Comparison of ENCODE assay signal across 21 cellular contexts in the genomic region with DNA sequence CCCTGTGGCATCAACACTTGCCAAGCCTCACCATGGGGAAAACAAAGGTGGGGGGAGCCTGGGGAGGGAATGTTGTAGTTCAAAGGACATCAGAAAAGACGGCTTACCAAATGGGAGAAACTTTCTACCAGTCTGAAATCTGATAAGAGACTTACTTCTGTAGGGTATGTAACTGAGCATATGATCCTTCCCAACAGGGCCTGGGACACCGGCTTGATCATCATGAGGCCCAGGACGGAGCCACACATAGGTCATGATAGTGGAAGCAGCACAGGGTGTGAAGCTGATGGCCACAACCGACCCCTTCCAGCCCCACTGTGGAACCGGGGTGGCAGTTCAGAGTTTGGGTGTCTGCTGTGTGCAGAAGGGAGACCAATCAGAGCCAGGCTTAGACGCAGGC. TPM values are rescaled to one million over a fixed set of nuclear protein-coding genes. Genes with fewer than 3 reads are reported as not detected.
DNase-seq lines count a peak whose midpoint lies in the region; ATAC-seq, FAIRE-seq and TF ChIP-seq lines count a peak whose summit lies in the region.
"Had no signal": no experiment of that assay in that cellular context is flagged by ENCODE, and none has a peak within 500 bp of the region (broad histone marks: within the 10 kb centered on the region; RNA-seq: fewer than 3 reads in every experiment).

No MANE protein-coding gene starts in this region.

- H2BK120ac ChIP-seq in mesendoderm (ENCODE audit: low read depth, low read length), result no peak overlapping the region

- H4K5ac ChIP-seq in mesendoderm (ENCODE audit: low read length), result no peak overlapping the region

- H3K27ac Mint-ChIP-seq in activated CD8-positive, alpha-beta memory T cell treated with anti-CD3 and anti-CD28 coated beads, Interleukin-2, amount 10 ng/mL, durations not matched to agents 7 days and 5 days, result no peak overlapping the region
- H3K27ac Mint-ChIP-seq in naive thymus-derived CD4-positive, alpha-beta T cell, result no peak overlapping the region
- H3K27ac Mint-ChIP-seq: progenitor cell of endocrine pancreas, T-helper 17 cell had no signal

- H2BK5ac ChIP-seq in mesendoderm (ENCODE audit: low read length), result no peak overlapping the region

- intact Hi-C loops in esophagus muscularis mucosa (cut with DNase I) (no loop called here), pancreas (cut with DNase I) (no loop called here)
- intact Hi-C loops in naive thymus-derived CD4-positive, alpha-beta T cell (cut with micrococcal nuclease), result no loop called here

- CTCF ChIA-PET in RWPE1 (lab: Yijun Ruan, JAX), result interaction anchor here (1.0 kb wide), 1 partner anchor 23 kb away, joined by 5 read pairs; no protein-coding TSS in a partner anchor
- CTCF ChIA-PET in activated CD8-positive, alpha-beta memory T cell treated with anti-CD3 and anti-CD28 coated beads, Interleukin-2, amount 10 ng/mL, durations not matched to agents 7 days and 5 days (lab: Charles Lee), result interaction anchor here (1.0 kb wide), 1 partner anchor 21 kb away, joined by 3 read pairs; no protein-coding TSS in a partner anchor
- CTCF ChIA-PET in naive thymus-derived CD4-positive, alpha-beta T cell (lab: Charles Lee), result no interaction called here

- H3K9me3 Mint-ChIP-seq in activated CD8-positive, alpha-beta memory T cell treated with anti-CD3 and anti-CD28 coated beads, Interleukin-2, amount 10 ng/mL, durations not matched to agents 7 days and 5 days (ENCODE audit: low read depth), result no peaks in the 10 kb centered on the region
- H3K9me3 Mint-ChIP-seq in naive thymus-derived CD4-positive, alpha-beta T cell, result peaks cover 0 to 1% (median 0%) of the 10 kb centered on the region in 11 donors
- H3K9me3 Mint-ChIP-seq: type B pancreatic cell had no signal

- H2AK5ac ChIP-seq in mesendoderm (ENCODE audit: low read length), result no peak overlapping the region

- H3K4me1 ChIP-seq in ACC112 (ENCODE audit: control insufficient read depth, insufficient read depth, low read length, unreplicated experiment), result peaks cover 37% of the 10 kb centered on the region
- peaks cover 45 to 77% (median 73%) of the 10 kb centered on the region in 4 donors for H3K4me1 ChIP-seq in esophagus muscularis mucosa
- H3K4me1 ChIP-seq in pancreas, result peaks cover 12 to 16% (median 16%) of the 10 kb centered on the region in 3 donors
- H3K4me1 ChIP-seq in small intestine (ENCODE audit: control insufficient read depth in 2 of 2, insufficient read depth in 1 of 2, low read depth in 1 of 2, low read length in 1 of 2), result peaks cover 2 to 5% of the 10 kb centered on the region in 2 donors
- peaks cover 3% of the 10 kb centered on the region for H3K4me1 ChIP-seq in mesendoderm (ENCODE audit: control insufficient read depth, low read depth, low read length)
- H3K4me1 ChIP-seq in naive thymus-derived CD4-positive, alpha-beta T cell (ENCODE audit: control insufficient read depth in 2 of 2, insufficient read depth in 2 of 2, low read length in 2 of 2), result no peaks in the 10 kb centered on the region

- H3K4me1 Mint-ChIP-seq in activated CD8-positive, alpha-beta memory T cell treated with anti-CD3 and anti-CD28 coated beads, Interleukin-2, amount 10 ng/mL, durations not matched to agents 7 days and 5 days, result peaks cover 18% of the 10 kb centered on the region
- peaks cover 0 to 13% (median 0%) of the 10 kb centered on the region in 7 donors for H3K4me1 Mint-ChIP-seq in naive thymus-derived CD4-positive, alpha-beta T cell

- POLR2A ChIA-PET in RWPE1 (lab: Yijun Ruan, JAX; ENCODE audit: low non-redundant PET), result no interaction called here
- POLR2A ChIA-PET in naive thymus-derived CD4-positive, alpha-beta T cell (lab: Charles Lee), result no interaction called here

- DNase-seq in RWPE1 (ENCODE audit: low spot score) (no peak), esophagus muscularis mucosa (ENCODE audit: extremely low spot score) (no peak), pancreas (no peak), small intestine (no peak), mesendoderm (no peak)
- DNase-seq in activated CD8-positive, alpha-beta memory T cell treated with anti-CD3 and anti-CD28 coated beads, Interleukin-2, amount 10 ng/mL, durations not matched to agents 7 days and 5 days, result no peak
- DNase-seq in naive thymus-derived CD4-positive, alpha-beta T cell, result no peak
- DNase-seq: activated CD8-positive, alpha-beta memory T cell treated with anti-CD3 and anti-CD28 coated beads, Interleukin-2, amount 50 U/mL, for 4 hours; activated naive CD4-positive, alpha-beta T cell; central memory CD4-positive, alpha-beta T cell; NCI-H2107; NCI-H748 treated with DMSO at 0.1 percent for 48 hours; stimulated activated CD4-positive, alpha-beta T cell treated with anti-CD3 and anti-CD28 coated beads, Interleukin-2, amount 100 ng/mL, for 24 hours; T-helper 17 cell had no signal

- no peak overlapping the region for H3K4ac ChIP-seq in mesendoderm (ENCODE audit: low read depth, low read length)

- FAIRE-seq in pancreas (lab: Jason Lieb, UNC), result no peak
- FAIRE-seq in small intestine (lab: Jason Lieb, UNC), result no peak
- FAIRE-seq: endometrium, islet of Langerhans, RCC 7860 had no signal

- no peak for TF ChIP-seq EP300 in esophagus muscularis mucosa (IDR thresholded peaks at IDR 0.05)

- H4K8ac ChIP-seq in mesendoderm (ENCODE audit: low read depth, low read length), result no peak overlapping the region

- 90% methylated on average over 6 of the region's 6 CpGs for WGBS in esophagus muscularis mucosa
- 87 to 91% methylated on average over 6 of the region's 6 CpGs for WGBS in pancreas, 2 donors
- WGBS in small intestine, 3 donors, result 80 to 88% (median 84%) methylated on average over 6 of the region's 6 CpGs
- no CpG with 5 or more reads among the region's 6 CpGs for WGBS in mesendoderm (ENCODE audit: extremely low coverage, insufficient coverage, low lambda C conversion rate)

- no peak overlapping the region for H3K56ac ChIP-seq in mesendoderm (ENCODE audit: low read length)

- H3K27me3 ChIP-seq in ACC112 (ENCODE audit: insufficient read depth, low read length), result no peaks in the 10 kb centered on the region
- no peaks in the 10 kb centered on the region for H3K27me3 ChIP-seq in esophagus muscularis mucosa
- H3K27me3 ChIP-seq in pancreas, result no peaks in the 10 kb centered on the region
- H3K27me3 ChIP-seq in small intestine (ENCODE audit: control insufficient read depth in 2 of 2, insufficient read depth in 2 of 2, low read length in 2 of 2), result no peaks in the 10 kb centered on the region
- H3K27me3 ChIP-seq in mesendoderm (ENCODE audit: insufficient read depth, low read length, poor library complexity), result no peaks in the 10 kb centered on the region
- H3K27me3 ChIP-seq in naive thymus-derived CD4-positive, alpha-beta T cell (ENCODE audit: control insufficient read depth in 2 of 2, insufficient read depth in 2 of 2, low read length in 2 of 2), result no peaks in the 10 kb centered on the region

- no peak overlapping the region for H3K4me2 ChIP-seq in mesendoderm (ENCODE audit: low read length)

- H3K4me3 Mint-ChIP-seq in activated CD8-positive, alpha-beta memory T cell treated with anti-CD3 and anti-CD28 coated beads, Interleukin-2, amount 10 ng/mL, durations not matched to agents 7 days and 5 days, result no peak overlapping the region
- no peak overlapping the region for H3K4me3 Mint-ChIP-seq in naive thymus-derived CD4-positive, alpha-beta T cell
- H3K4me3 Mint-ChIP-seq: T-helper 17 cell, type B pancreatic cell had no signal

- no peak overlapping the region for H3K18ac ChIP-seq in mesendoderm (ENCODE audit: low read length)

- peak in 1 of 4 donors; percentile 19 for ATAC-seq in pancreas
- ATAC-seq in activated CD8-positive, alpha-beta memory T cell treated with anti-CD3 and anti-CD28 coated beads, Interleukin-2, amount 10 ng/mL, durations not matched to agents 7 days and 5 days, result no peak
- no peak for ATAC-seq in naive thymus-derived CD4-positive, alpha-beta T cell
- ATAC-seq: activated CD4-positive, CD25-positive, alpha-beta regulatory T cell treated with anti-CD3 and anti-CD28 coated beads, Interleukin-2, amount 50 U/mL, for 24 hours; T-helper 17 cell had no signal

- H3K27ac ChIP-seq in ACC112 (ENCODE audit: low read depth, low read length) (peak overlapping the region; percentile 78), RWPE1 (peak overlapping the region; percentile 95), esophagus muscularis mucosa (replicated peaks in 1 of 4) (peak overlapping the region; percentile 62 to 69 (median 66)), pancreas (peak overlapping the region; percentile 22 to 68 (median 50)), small intestine (ENCODE audit: low read depth in 1 of 2, low read length in 1 of 2) (no peak overlapping the region), mesendoderm (ENCODE audit: low read depth, low read length) (no peak overlapping the region)
- H3K27ac ChIP-seq in naive thymus-derived CD4-positive, alpha-beta T cell (ENCODE audit: low read depth, low read length), result no peak overlapping the region

- H3K36me3 ChIP-seq in ACC112 (ENCODE audit: insufficient read depth, low read length), result no peaks in the 10 kb centered on the region
- no peaks in the 10 kb centered on the region for H3K36me3 ChIP-seq in esophagus muscularis mucosa
- H3K36me3 ChIP-seq in pancreas, result no peaks in the 10 kb centered on the region
- H3K36me3 ChIP-seq in small intestine (ENCODE audit: control insufficient read depth in 2 of 2, insufficient read depth in 2 of 2, low read length in 2 of 2), result no peaks in the 10 kb centered on the region
- H3K36me3 ChIP-seq in mesendoderm (ENCODE audit: control insufficient read depth, insufficient read depth, low read length), result no peaks in the 10 kb centered on the region
- H3K36me3 ChIP-seq in naive thymus-derived CD4-positive, alpha-beta T cell (ENCODE audit: control insufficient read depth in 2 of 3, insufficient read depth in 3 of 3, low read length in 3 of 3), result no peaks in the 10 kb centered on the region

- H3K9me3 ChIP-seq in esophagus muscularis mucosa (no peaks in the 10 kb centered on the region), pancreas (no peaks in the 10 kb centered on the region), small intestine (ENCODE audit: control insufficient read depth, low read depth) (no peaks in the 10 kb centered on the region)
- H3K9me3 ChIP-seq in naive thymus-derived CD4-positive, alpha-beta T cell (ENCODE audit: control insufficient read depth in 2 of 3, low read length in 3 of 3), result no peaks in the 10 kb centered on the region

- no peak overlapping the region for H3K4me3 ChIP-seq in ACC112 (ENCODE audit: low read depth, low read length)
- H3K4me3 ChIP-seq in esophagus muscularis mucosa, result no peak overlapping the region
- no peak overlapping the region for H3K4me3 ChIP-seq in pancreas
- H3K4me3 ChIP-seq in small intestine (ENCODE audit: low read depth in 1 of 2, low read length in 2 of 2), result no peak overlapping the region
- no peak overlapping the region for H3K4me3 ChIP-seq in mesendoderm (ENCODE audit: low read length)
- H3K4me3 ChIP-seq in naive thymus-derived CD4-positive, alpha-beta T cell (ENCODE audit: low read length), result no peak overlapping the region

- H3K23ac ChIP-seq in mesendoderm (ENCODE audit: low read length), result no peak overlapping the region

- H3K79me1 ChIP-seq in mesendoderm (ENCODE audit: low read length), result peaks cover 23% of the 10 kb centered on the region

- no peak overlapping the region for H2BK15ac ChIP-seq in mesendoderm (replicated peaks; ENCODE audit: low read depth)

- H3K27me3 Mint-ChIP-seq in activated CD8-positive, alpha-beta memory T cell treated with anti-CD3 and anti-CD28 coated beads, Interleukin-2, amount 10 ng/mL, durations not matched to agents 7 days and 5 days, result no peaks in the 10 kb centered on the region
- peaks cover 0 to 4% (median 0%) of the 10 kb centered on the region in 5 donors for H3K27me3 Mint-ChIP-seq in naive thymus-derived CD4-positive, alpha-beta T cell
- H3K27me3 Mint-ChIP-seq: progenitor cell of endocrine pancreas, T-helper 17 cell, type B pancreatic cell had no signal

- H3K79me2 ChIP-seq in ACC112 (ENCODE audit: control insufficient read depth, insufficient read depth, low read length, unreplicated experiment) (peaks cover 45% of the 10 kb centered on the region), mesendoderm (ENCODE audit: control insufficient read depth, insufficient read depth, low read length) (peaks cover 14% of the 10 kb centered on the region)

- H2AFZ ChIP-seq in ACC112 (ENCODE audit: low read length, unreplicated experiment), result no peak overlapping the region

- H3K36me3 Mint-ChIP-seq in activated CD8-positive, alpha-beta memory T cell treated with anti-CD3 and anti-CD28 coated beads, Interleukin-2, amount 10 ng/mL, durations not matched to agents 7 days and 5 days, result peaks cover 6% of the 10 kb centered on the region
- H3K36me3 Mint-ChIP-seq in naive thymus-derived CD4-positive, alpha-beta T cell, result peaks cover 0 to 13% (median 0%) of the 10 kb centered on the region in 5 donors

- TF ChIP-seq POLR2A in esophagus muscularis mucosa (IDR thresholded peaks at IDR 0.05; ENCODE audit: low read depth), result no peak

- TF ChIP-seq CTCF in RWPE1 (conservative IDR thresholded peaks at IDR 0.05; ENCODE audit: low read depth) (no peak), esophagus muscularis mucosa (IDR thresholded peaks at IDR 0.05) (no peak), pancreas (IDR thresholded peaks at IDR 0.05) (no peak)

- no peak overlapping the region for H3K9ac ChIP-seq in mesendoderm (ENCODE audit: low read length)

RNA-seq across cellular contexts. Expression of gene MICAL3, which starts 51.1 kb away (rescaled TPM):
- total RNA-seq in esophagus muscularis mucosa (10 to 100 TPM; 35.1 to 91.8 (median 67.8) TPM), pancreas (10 to 100 TPM; 22.6 to 56.8 (median 28.5) TPM)
- polyA plus RNA-seq in pancreas (10 to 100 TPM in 1 of 2 donors, 1 to 10 TPM in 1; 5.9 to 24.5 TPM), small intestine (10 to 100 TPM in 1 of 3 donors, 1 to 10 TPM in 2; 3.2 to 15.3 (median 4.7) TPM)
- polyA plus RNA-seq in mesendoderm (2013, experiment 1 of 2), result 17.7 TPM
- polyA plus RNA-seq in mesendoderm (2013, experiment 2 of 2), result 18.7 TPM
- 10 to 100 TPM; 38.8 to 41.7 TPM for total RNA-seq in activated CD8-positive, alpha-beta memory T cell treated with anti-CD3 and anti-CD28 coated beads, Interleukin-2, amount 10 ng/mL, durations not matched to agents 7 days and 5 days
- total RNA-seq in naive thymus-derived CD4-positive, alpha-beta T cell, result 10 to 100 TPM; 10.0 to 43.9 (median 17.1) TPM
- under 1 TPM; 0.28 to 0.68 TPM for polyA plus RNA-seq in naive thymus-derived CD4-positive, alpha-beta T cell

Comparison
In these comparisons a context has a peak if more than half of its experiments do, and no peak if none do; other contexts are left out.
1. H3K27ac ChIP-seq: peak in ACC112 (single experiment), RWPE1 (single experiment), esophagus muscularis mucosa (4 of 4) and pancreas (4 of 4); none in small intestine (0 of 2), mesendoderm (single experiment) and naive thymus-derived CD4-positive, alpha-beta T cell (single experiment).